1 cellular context compared by ENCODE assay signal in the genomic region with DNA sequence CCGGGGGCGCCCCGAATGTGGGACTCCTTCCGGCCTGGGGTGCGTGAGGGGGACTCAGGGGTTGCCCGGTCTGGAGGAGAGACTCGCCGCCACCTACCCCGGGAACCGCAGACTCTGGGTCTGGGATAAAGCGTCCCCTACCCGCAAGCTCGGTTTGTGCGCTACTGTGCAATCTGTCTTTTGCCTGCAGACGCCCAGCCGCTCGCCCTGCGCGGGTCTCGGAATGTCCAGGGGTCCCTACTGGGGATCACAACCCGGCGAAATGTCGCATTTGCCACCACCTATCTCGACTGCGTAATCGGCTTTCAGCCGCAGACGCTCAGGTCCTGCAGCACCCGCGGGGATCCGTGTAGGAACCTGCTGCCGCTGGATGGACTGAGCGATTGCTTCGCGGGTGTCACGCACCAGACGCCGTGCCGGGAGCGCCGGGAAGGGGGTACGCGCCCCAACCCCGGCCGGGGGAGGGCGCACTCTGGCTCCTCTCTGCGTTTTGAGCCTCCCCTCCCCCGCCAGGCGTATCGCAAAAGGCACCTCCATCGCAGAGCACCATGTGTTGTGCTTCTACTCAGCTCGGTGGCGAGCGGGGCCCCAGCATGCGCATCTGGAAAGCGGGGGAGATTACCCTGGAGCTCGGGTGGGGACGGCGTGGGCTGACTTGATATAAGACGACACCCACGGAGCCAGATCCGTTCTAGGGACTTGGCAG.
TF ChIP-seq lines count a peak whose summit lies in the region.

No MANE protein-coding gene starts in this region.

TF ChIP-seq in K562, 482 proteins besides CTCF, POLR2A, EP300 and RAD21 (continued from another document and continues in another):
- TF ChIP-seq, protein P1, sequence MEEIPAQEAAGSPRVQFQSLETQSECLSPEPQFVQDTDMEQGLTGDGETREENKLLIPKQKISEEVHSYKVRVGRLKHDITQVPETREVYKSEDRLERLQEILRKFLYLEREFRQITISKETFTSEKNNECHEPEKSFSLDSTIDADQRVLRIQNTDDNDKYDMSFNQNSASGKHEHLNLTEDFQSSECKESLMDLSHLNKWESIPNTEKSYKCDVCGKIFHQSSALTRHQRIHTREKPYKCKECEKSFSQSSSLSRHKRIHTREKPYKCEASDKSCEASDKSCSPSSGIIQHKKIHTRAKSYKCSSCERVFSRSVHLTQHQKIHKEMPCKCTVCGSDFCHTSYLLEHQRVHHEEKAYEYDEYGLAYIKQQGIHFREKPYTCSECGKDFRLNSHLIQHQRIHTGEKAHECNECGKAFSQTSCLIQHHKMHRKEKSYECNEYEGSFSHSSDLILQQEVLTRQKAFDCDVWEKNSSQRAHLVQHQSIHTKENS (CRISPR knock-in tag; IDR thresholded peaks at IDR 0.05) = no peak
- TF ChIP-seq ZBED1 (IDR thresholded peaks at IDR 0.05) (no peak), RNF2 (IDR thresholded peaks at IDR 0.05) (peak; percentile 88), CHCHD3 (CRISPR knock-in tag; IDR thresholded peaks at IDR 0.05) (no peak), ZNF644 (tag; IDR thresholded peaks at IDR 0.05; ENCODE audit: low read depth) (no peak), KAT7 (CRISPR knock-in tag; IDR thresholded peaks at IDR 0.05; ENCODE audit: borderline replicate concordance) (peak; percentile 45; the same call in 1 of the 2 replicates), CREB1 (IDR thresholded peaks at IDR 0.05) (peak; percentile 46), CREB1 (CRISPR knock-in tag; IDR thresholded peaks at IDR 0.05) (peak; percentile 29), ZNF212 (CRISPR knock-in tag; IDR thresholded peaks at IDR 0.05) (no peak), RBM34 (IDR thresholded peaks at IDR 0.05; ENCODE audit: borderline replicate concordance, insufficient read depth, low read length) (no peak), ZNF507 (tag; conservative IDR thresholded peaks at IDR 0.05) (no peak), NFXL1 (CRISPR knock-in tag; IDR thresholded peaks at IDR 0.05) (no peak), CSDE1 (IDR thresholded peaks at IDR 0.05) (no peak), CAMTA2 (CRISPR knock-in tag; conservative IDR thresholded peaks at IDR 0.05) (no peak), FOS (IDR thresholded peaks at IDR 0.05; ENCODE audit: extremely low read depth, insufficient read length) (no peak), XRCC3 (IDR thresholded peaks at IDR 0.05) (no peak), EP400 (IDR thresholded peaks at IDR 0.05) (peak; percentile 90), FOXJ2 (tag; IDR thresholded peaks at IDR 0.05) (no peak), HNRNPUL1 (IDR thresholded peaks at IDR 0.05; ENCODE audit: low read length) (no peak), LARP7 (IDR thresholded peaks at IDR 0.05) (no peak), ZNF668 (CRISPR knock-in tag; IDR thresholded peaks at IDR 0.05) (no peak), NONO (IDR thresholded peaks at IDR 0.05; ENCODE audit: low read depth in 2 of 2, low read length in 1 of 2) (peak in 1 of 2 experiments; percentile 67; a peak in 1 of 4 replicates), ZNF589 (CRISPR knock-in tag; IDR thresholded peaks at IDR 0.05; ENCODE audit: low read depth) (no peak), MED1 (CRISPR knock-in tag; IDR thresholded peaks at IDR 0.05; ENCODE audit: borderline replicate concordance) (no peak), ETV1 (tag; conservative IDR thresholded peaks at IDR 0.05; ENCODE audit: low read depth) (no peak; the same call in 1 of the 2 replicates), JUN (IDR thresholded peaks at IDR 0.05; ENCODE audit: borderline replicate concordance, low read depth, low read length) (no peak), JUN (CRISPR knock-in tag; IDR thresholded peaks at IDR 0.05; ENCODE audit: borderline replicate concordance) (0 out of 2 replicates have a peak, but pooled peaks have one; percentile 33), NCOR1 (IDR thresholded peaks at IDR 0.05) (peak; percentile 51; the same call in 1 of the 2 replicates), FOXM1 (IDR thresholded peaks at IDR 0.05; ENCODE audit: low read depth) (no peak), FOXM1 (CRISPR knock-in tag; IDR thresholded peaks at IDR 0.05; ENCODE audit: low read depth) (no peak), NR2C1 (IDR thresholded peaks at IDR 0.05) (no peak), NR2C1 (tag; IDR thresholded peaks at IDR 0.05) (no peak), NCOA1 (IDR thresholded peaks at IDR 0.05; ENCODE audit: low read depth) (no peak), TOE1 (IDR thresholded peaks at IDR 0.05; ENCODE audit: borderline replicate concordance) (no peak), TOE1 (CRISPR knock-in tag; IDR thresholded peaks at IDR 0.05; ENCODE audit: borderline replicate concordance, low read depth) (0 out of 2 replicates have a peak, but pooled peaks have one; percentile 34), CHD2 (IDR thresholded peaks at IDR 0.05; ENCODE audit: low read depth, low read length) (peak; percentile 57; the same call in 1 of the 2 replicates), ETV5 (CRISPR knock-in tag; IDR thresholded peaks at IDR 0.05; ENCODE audit: low read depth) (no peak), SMARCA5 (IDR thresholded peaks at IDR 0.05) (no peak), TRIM28 (IDR thresholded peaks at IDR 0.05) (no peak), ZNF780A (CRISPR knock-in tag; IDR thresholded peaks at IDR 0.05) (no peak)
- TF ChIP-seq, protein P2, sequence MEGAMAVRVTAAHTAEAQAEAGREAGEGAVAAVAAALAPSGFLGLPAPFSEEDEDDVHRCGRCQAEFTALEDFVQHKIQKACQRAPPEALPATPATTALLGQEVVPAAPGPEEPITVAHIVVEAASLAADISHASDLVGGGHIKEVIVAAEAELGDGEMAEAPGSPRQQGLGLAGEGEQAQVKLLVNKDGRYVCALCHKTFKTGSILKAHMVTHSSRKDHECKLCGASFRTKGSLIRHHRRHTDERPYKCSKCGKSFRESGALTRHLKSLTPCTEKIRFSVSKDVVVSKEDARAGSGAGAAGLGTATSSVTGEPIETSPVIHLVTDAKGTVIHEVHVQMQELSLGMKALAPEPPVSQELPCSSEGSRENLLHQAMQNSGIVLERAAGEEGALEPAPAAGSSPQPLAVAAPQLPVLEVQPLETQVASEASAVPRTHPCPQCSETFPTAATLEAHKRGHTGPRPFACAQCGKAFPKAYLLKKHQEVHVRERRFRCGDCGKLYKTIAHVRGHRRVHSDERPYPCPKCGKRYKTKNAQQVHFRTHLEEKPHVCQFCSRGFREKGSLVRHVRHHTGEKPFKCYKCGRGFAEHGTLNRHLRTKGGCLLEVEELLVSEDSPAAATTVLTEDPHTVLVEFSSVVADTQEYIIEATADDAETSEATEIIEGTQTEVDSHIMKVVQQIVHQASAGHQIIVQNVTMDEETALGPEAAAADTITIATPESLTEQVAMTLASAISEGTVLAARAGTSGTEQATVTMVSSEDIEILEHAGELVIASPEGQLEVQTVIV (CRISPR knock-in tag; IDR thresholded peaks at IDR 0.05; ENCODE audit: borderline replicate concordance) = no peak
- TF ChIP-seq, protein P3, sequence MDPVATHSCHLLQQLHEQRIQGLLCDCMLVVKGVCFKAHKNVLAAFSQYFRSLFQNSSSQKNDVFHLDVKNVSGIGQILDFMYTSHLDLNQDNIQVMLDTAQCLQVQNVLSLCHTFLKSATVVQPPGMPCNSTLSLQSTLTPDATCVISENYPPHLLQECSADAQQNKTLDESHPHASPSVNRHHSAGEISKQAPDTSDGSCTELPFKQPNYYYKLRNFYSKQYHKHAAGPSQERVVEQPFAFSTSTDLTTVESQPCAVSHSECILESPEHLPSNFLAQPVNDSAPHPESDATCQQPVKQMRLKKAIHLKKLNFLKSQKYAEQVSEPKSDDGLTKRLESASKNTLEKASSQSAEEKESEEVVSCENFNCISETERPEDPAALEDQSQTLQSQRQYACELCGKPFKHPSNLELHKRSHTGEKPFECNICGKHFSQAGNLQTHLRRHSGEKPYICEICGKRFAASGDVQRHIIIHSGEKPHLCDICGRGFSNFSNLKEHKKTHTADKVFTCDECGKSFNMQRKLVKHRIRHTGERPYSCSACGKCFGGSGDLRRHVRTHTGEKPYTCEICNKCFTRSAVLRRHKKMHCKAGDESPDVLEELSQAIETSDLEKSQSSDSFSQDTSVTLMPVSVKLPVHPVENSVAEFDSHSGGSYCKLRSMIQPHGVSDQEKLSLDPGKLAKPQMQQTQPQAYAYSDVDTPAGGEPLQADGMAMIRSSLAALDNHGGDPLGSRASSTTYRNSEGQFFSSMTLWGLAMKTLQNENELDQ (CRISPR knock-in tag; IDR thresholded peaks at IDR 0.05; ENCODE audit: borderline replicate concordance) = no peak
- TF ChIP-seq, protein P4, sequence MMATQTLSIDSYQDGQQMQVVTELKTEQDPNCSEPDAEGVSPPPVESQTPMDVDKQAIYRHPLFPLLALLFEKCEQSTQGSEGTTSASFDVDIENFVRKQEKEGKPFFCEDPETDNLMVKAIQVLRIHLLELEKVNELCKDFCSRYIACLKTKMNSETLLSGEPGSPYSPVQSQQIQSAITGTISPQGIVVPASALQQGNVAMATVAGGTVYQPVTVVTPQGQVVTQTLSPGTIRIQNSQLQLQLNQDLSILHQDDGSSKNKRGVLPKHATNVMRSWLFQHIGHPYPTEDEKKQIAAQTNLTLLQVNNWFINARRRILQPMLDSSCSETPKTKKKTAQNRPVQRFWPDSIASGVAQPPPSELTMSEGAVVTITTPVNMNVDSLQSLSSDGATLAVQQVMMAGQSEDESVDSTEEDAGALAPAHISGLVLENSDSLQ (IDR thresholded peaks at IDR 0.05) = peak; percentile 24; the same call in 1 of the 2 replicates
- TF ChIP-seq, protein P5, sequence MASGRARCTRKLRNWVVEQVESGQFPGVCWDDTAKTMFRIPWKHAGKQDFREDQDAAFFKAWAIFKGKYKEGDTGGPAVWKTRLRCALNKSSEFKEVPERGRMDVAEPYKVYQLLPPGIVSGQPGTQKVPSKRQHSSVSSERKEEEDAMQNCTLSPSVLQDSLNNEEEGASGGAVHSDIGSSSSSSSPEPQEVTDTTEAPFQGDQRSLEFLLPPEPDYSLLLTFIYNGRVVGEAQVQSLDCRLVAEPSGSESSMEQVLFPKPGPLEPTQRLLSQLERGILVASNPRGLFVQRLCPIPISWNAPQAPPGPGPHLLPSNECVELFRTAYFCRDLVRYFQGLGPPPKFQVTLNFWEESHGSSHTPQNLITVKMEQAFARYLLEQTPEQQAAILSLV (tag; IDR thresholded peaks at IDR 0.05) = no peak
- TF ChIP-seq, protein P6, sequence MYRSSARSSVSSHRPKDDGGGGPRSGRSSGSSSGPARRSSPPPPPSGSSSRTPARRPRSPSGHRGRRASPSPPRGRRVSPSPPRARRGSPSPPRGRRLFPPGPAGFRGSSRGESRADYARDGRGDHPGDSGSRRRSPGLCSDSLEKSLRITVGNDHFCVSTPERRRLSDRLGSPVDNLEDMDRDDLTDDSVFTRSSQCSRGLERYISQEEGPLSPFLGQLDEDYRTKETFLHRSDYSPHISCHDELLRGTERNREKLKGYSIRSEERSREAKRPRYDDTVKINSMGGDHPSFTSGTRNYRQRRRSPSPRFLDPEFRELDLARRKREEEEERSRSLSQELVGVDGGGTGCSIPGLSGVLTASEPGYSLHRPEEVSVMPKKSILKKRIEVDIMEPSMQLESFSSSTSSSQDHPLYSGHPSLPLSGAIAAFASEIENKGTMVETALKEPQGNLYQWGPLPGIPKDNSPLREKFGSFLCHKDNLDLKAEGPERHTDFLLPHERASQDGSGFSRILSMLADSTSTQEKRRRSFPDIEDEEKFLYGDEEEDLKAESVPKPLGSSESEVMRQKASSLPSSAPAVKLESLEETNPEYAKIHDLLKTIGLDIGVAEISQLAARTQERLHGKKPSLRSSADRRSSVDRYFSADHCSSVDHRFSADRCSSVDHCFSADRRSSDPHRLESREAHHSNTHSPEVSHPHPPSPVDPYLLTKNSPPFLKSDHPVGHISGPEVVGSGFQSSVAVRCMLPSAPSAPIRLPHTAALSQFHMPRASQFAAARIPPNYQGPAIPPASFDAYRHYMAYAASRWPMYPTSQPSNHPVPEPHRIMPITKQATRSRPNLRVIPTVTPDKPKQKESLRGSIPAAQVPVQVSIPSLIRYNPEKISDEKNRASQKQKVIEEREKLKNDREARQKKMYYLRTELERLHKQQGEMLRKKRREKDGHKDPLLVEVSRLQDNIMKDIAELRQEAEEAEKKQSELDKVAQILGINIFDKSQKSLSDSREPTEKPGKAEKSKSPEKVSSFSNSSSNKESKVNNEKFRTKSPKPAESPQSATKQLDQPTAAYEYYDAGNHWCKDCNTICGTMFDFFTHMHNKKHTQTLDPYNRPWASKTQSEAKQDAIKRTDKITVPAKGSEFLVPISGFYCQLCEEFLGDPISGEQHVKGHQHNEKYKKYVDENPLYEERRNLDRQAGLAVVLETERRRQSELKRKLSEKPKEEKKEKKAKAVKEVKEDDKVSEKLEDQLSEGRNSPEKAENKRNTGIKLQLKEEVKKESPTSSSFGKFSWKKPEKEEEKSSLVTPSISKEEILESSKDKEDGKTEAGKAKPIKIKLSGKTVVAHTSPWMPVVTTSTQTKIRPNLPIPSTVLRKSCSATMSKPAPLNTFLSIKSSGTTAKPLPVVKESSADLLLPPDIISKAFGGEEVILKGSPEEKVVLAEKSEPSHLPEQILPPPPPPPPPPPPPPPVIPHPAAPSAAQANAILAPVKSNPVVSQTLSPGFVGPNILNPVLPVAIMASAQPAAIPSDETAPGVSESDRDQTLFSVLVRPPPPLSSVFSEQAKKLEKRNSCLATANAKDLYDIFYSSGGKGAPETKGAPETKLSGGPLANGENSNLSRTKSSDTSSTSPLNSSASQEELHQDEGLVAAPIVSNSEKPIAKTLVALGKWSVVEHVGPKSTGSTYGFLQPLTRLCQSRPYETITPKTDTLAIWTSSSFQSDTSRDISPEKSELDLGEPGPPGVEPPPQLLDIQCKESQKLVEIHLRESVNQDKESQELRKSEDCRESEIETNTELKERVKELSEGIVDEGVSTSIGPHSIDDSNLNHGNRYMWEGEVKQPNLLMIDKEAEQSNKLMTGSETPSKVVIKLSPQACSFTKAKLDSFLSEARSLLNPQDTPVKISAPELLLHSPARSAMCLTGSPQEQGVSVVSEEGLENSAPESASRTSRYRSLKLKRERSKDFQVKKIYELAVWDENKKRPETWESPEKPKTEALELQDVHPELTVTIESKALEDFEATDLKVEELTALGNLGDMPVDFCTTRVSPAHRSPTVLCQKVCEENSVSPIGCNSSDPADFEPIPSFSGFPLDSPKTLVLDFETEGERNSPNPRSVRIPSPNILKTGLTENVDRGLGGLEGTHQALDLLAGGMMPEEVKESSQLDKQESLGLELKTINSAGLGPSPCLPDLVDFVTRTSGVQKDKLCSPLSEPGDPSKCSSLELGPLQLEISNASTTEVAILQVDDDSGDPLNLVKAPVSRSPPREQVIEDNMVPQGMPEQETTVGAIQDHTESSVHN (IDR thresholded peaks at IDR 0.05; ENCODE audit: borderline replicate concordance in 1 of 2, low read depth in 1 of 2) = no peak
- TF ChIP-seq, protein P7, sequence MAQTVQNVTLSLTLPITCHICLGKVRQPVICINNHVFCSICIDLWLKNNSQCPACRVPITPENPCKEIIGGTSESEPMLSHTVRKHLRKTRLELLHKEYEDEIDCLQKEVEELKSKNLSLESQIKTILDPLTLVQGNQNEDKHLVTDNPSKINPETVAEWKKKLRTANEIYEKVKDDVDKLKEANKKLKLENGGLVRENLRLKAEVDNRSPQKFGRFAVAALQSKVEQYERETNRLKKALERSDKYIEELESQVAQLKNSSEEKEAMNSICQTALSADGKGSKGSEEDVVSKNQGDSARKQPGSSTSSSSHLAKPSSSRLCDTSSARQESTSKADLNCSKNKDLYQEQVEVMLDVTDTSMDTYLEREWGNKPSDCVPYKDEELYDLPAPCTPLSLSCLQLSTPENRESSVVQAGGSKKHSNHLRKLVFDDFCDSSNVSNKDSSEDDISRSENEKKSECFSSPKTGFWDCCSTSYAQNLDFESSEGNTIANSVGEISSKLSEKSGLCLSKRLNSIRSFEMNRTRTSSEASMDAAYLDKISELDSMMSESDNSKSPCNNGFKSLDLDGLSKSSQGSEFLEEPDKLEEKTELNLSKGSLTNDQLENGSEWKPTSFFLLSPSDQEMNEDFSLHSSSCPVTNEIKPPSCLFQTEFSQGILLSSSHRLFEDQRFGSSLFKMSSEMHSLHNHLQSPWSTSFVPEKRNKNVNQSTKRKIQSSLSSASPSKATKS (CRISPR knock-in tag; IDR thresholded peaks at IDR 0.05) = no peak
